ENCODE assay signal across 14 cellular contexts in genomic region chr10:73433538-73433867, GRCh38. TPM values are rescaled to one million over a fixed set of nuclear protein-coding genes. Genes with fewer than 3 reads are reported as not detected.
DNase-seq lines count a peak whose midpoint lies in the region; ATAC-seq and TF ChIP-seq lines count a peak whose summit lies in the region.
"Had no signal": no experiment of that assay in that cellular context is flagged by ENCODE, and none has a peak within 500 bp of the region (broad histone marks: within the 10 kb centered on the region; RNA-seq: fewer than 3 reads in every experiment).

Gene MSS51 (minus strand): TSS chr10:73433561. CDS start chr10:73428284, 5,277 bp downstream.

- intact Hi-C loops in activated CD4-positive, alpha-beta T cell treated with anti-CD3 and anti-CD28 coated beads for 36 hours (cut with DNase I, micrococcal nuclease) = no loop called here
- intact Hi-C loops in uterus (cut with DNase I; ENCODE audit: low total_unique reads) = no loop called here

- DNase-seq in activated CD4-positive, alpha-beta T cell treated with anti-CD3 and anti-CD28 coated beads for 36 hours = no peak
- DNase-seq in activated CD4-positive, alpha-beta T cell treated with anti-CD3 and anti-CD28 coated beads, Interleukin-2, amount 50 U/mL, for 1 hour = no peak
- DNase-seq in Jurkat, Clone E6-1 (ENCODE audit: low read depth, low spot score) = peak; percentile 86
- no peak for DNase-seq in effector memory CD8-positive, alpha-beta T cell
- DNase-seq in neural crest cell (ENCODE audit: low read depth, low spot score) (no peak), uterus (no peak)
- DNase-seq: ACHN, H7, left lung, spleen had no signal

- CTCF ChIA-PET in activated CD4-positive, alpha-beta T cell treated with anti-CD3 and anti-CD28 coated beads for 36 hours (lab: Charles Lee) = interaction anchor here (0.5 kb wide), 1 partner anchor 229 kb away, joined by 3 read pairs; no protein-coding TSS in a partner anchor

- no peak for ATAC-seq in activated CD4-positive, alpha-beta T cell treated with anti-CD3 and anti-CD28 coated beads for 36 hours
- ATAC-seq in effector memory CD8-positive, alpha-beta T cell (replicated peaks) = no peak
- ATAC-seq in HG02840 (IDR thresholded peaks at IDR 0.05; ENCODE audit: low FRiP score, unreplicated experiment) = no peak
- no peak for ATAC-seq in GM18502 (IDR thresholded peaks at IDR 0.05; ENCODE audit: poor library complexity, unreplicated experiment)
- ATAC-seq: left lung had no signal

- H3K4me3 Mint-ChIP-seq in activated CD4-positive, alpha-beta T cell treated with anti-CD3 and anti-CD28 coated beads for 36 hours = no peak within 1 kb of the TSS
- H3K4me3 Mint-ChIP-seq in effector memory CD8-positive, alpha-beta T cell = no peak within 1 kb of the TSS
- H3K4me3 Mint-ChIP-seq in neural crest cell = no peak within 1 kb of the TSS

- no peak within 1 kb of the TSS for H3K4me3 ChIP-seq in Jurkat, Clone E6-1 (ENCODE audit: low read length)
- no peak within 1 kb of the TSS for H3K4me3 ChIP-seq in uterus
- H3K4me3 ChIP-seq: left lung, spleen had no signal

- TF ChIP-seq POLR2A in uterus (IDR thresholded peaks at IDR 0.05) = no peak

- H3K4me1 ChIP-seq in uterus = no peaks in the 10 kb centered on the region
- H3K4me1 ChIP-seq: left lung, spleen had no signal

- H3K9me3 Mint-ChIP-seq in activated CD4-positive, alpha-beta T cell treated with anti-CD3 and anti-CD28 coated beads for 36 hours (ENCODE audit: low read depth) = no peaks in the 10 kb centered on the region
- H3K9me3 Mint-ChIP-seq in effector memory CD8-positive, alpha-beta T cell = no peaks in the 10 kb centered on the region
- no peaks in the 10 kb centered on the region for H3K9me3 Mint-ChIP-seq in neural crest cell

- H3K36me3 Mint-ChIP-seq in activated CD4-positive, alpha-beta T cell treated with anti-CD3 and anti-CD28 coated beads for 36 hours (ENCODE audit: low read depth) = peaks cover 3% of the 10 kb centered on the region
- peaks cover 18% of the 10 kb centered on the region for H3K36me3 Mint-ChIP-seq in effector memory CD8-positive, alpha-beta T cell (ENCODE audit: insufficient read depth)
- H3K36me3 Mint-ChIP-seq in neural crest cell (ENCODE audit: low read depth) = no peaks in the 10 kb centered on the region

- TF ChIP-seq CTCF in neural crest cell (conservative IDR thresholded peaks at IDR 0.05) = no peak
- no peak for TF ChIP-seq CTCF in uterus (IDR thresholded peaks at IDR 0.05)

- POLR2A ChIA-PET in activated CD4-positive, alpha-beta T cell treated with anti-CD3 and anti-CD28 coated beads for 36 hours (lab: Charles Lee) = interaction anchor here (0.7 kb wide), 1 partner anchor 267 kb away, joined by 6 read pairs; no protein-coding TSS in a partner anchor

- no peaks in the 10 kb centered on the region for H3K36me3 ChIP-seq in uterus

- peak within 1 kb of the TSS; percentile 22 for H3K27ac Mint-ChIP-seq in activated CD4-positive, alpha-beta T cell treated with anti-CD3 and anti-CD28 coated beads for 36 hours
- H3K27ac Mint-ChIP-seq in effector memory CD8-positive, alpha-beta T cell = peak within 1 kb of the TSS; percentile 71 to 76
- H3K27ac Mint-ChIP-seq in neural crest cell (ENCODE audit: unreplicated experiment) = peak within 1 kb of the TSS; percentile 40

- H3K4me1 Mint-ChIP-seq in activated CD4-positive, alpha-beta T cell treated with anti-CD3 and anti-CD28 coated beads for 36 hours = peaks cover 20% of the 10 kb centered on the region
- H3K4me1 Mint-ChIP-seq in effector memory CD8-positive, alpha-beta T cell (ENCODE audit: low read depth in 2 of 2) = peaks cover 0 to 7% of the 10 kb centered on the region in 2 donors
- no peaks in the 10 kb centered on the region for H3K4me1 Mint-ChIP-seq in neural crest cell

- H3K27ac ChIP-seq in uterus = no peak within 1 kb of the TSS
- H3K27ac ChIP-seq: KMS-11, left lung, spleen, VCaP had no signal

- H3K27me3 Mint-ChIP-seq in activated CD4-positive, alpha-beta T cell treated with anti-CD3 and anti-CD28 coated beads for 36 hours = no peaks in the 10 kb centered on the region
- H3K27me3 Mint-ChIP-seq in effector memory CD8-positive, alpha-beta T cell = no peaks in the 10 kb centered on the region
- H3K27me3 Mint-ChIP-seq in neural crest cell (ENCODE audit: low read depth) = no peaks in the 10 kb centered on the region

- no peaks in the 10 kb centered on the region for H3K27me3 ChIP-seq in uterus
- H3K27me3 ChIP-seq: left lung, spleen had no signal

- no peaks in the 10 kb centered on the region for H3K9me3 ChIP-seq in uterus
- H3K9me3 ChIP-seq: left lung, spleen had no signal

RNA-seq across cellular contexts. Expression of gene MSS51, which starts in this region (rescaled TPM):
- total RNA-seq in activated CD4-positive, alpha-beta T cell treated with anti-CD3 and anti-CD28 coated beads for 36 hours = 1 to 10 TPM; 1.9 to 2.4 TPM
- polyA plus RNA-seq in Jurkat, Clone E6-1 (2012; ENCODE audit: insufficient read depth, insufficient read length) = 0.60 TPM
- 2.1 and 2.6 TPM in 2 replicates for total RNA-seq in neural crest cell
- total RNA-seq in uterus = 1 to 10 TPM in 2 of 4 donors, under 1 TPM in 1, not detected in 1; 0.51 to 7.3 (median 5.5) TPM

Comparison
In these comparisons a context has a peak if more than half of its experiments do, and no peak if none do; other contexts are left out.
1. H3K27ac Mint-ChIP-seq: peak in every context shown above with its lines; median percentile 74 in effector memory CD8-positive, alpha-beta T cell; 40 in neural crest cell; 22 in activated CD4-positive, alpha-beta T cell treated with anti-CD3 and anti-CD28 coated beads for 36 hours.